17 cellular contexts compared by ENCODE assay signal in the genomic region with DNA sequence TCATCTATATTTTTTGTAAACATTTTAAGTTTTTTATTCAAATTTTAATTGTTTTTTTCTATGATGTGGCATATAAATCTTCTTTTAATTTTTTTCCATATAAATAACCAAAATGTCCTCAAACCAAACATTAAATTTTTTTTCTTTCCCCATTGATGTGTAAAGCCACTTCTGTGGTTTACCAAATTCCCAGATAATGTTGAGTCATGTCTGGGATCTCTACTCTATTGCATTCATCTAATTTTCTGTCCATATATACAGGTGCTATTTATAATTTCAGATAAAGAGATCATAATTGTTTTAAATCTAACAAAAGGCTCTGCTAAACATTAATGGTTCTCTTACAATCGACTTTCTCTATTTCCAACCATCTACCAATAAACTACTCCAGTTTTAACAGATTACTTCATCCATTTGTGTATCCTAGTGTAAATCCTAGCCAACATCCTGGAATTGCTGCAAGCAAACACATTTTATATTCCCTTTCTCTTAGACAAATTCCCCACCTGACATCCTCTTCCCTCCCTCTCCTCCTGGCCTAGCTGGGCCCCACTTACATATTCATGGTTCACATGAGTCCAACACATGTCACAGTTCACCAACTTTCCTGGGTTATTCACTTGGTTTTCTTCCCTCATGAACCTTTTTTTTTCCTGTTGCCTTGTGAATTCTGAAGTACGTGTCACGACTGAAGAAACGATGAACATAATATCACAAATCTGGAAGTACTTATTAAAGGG.
DNase-seq lines count a peak whose midpoint lies in the region; ATAC-seq and TF ChIP-seq lines count a peak whose summit lies in the region.
"Had no signal": no experiment of that assay in that cellular context is flagged by ENCODE, and none has a peak within 500 bp of the region (broad histone marks: within the 10 kb centered on the region; RNA-seq: fewer than 3 reads in every experiment).

No MANE protein-coding gene starts in this region.

- no peak for ATAC-seq in activated T-helper 17 cell treated with anti-CD3 and anti-CD28 coated beads, Interleukin-2, amount 50 U/mL, for 72 hours (replicated peaks)
- no peak for ATAC-seq in HG02970 (IDR thresholded peaks at IDR 0.05; ENCODE audit: low FRiP score, unreplicated experiment)
- ATAC-seq: activated CD8-positive, alpha-beta T cell treated with anti-CD3 and anti-CD28 coated beads, Interleukin-2, amount 10 ng/mL, durations not matched to agents 7 days and 5 days; HepG2; naive thymus-derived CD8-positive, alpha-beta T cell; right cardiac atrium; Right ventricle myocardium inferior had no signal

- peak; percentile 49 for DNase-seq in ELR (ENCODE audit: low read depth)
- peak; percentile 33 for DNase-seq in NCI-H2029 (lab: John Stamatoyannopoulos, UW)
- peak; percentile 67 for DNase-seq in kidney tubule cell (ENCODE audit: low spot score)
- no peak for DNase-seq in NCI-H2107 (lab: John Stamatoyannopoulos, UW)
- no peak for DNase-seq in SW480 (ENCODE audit: low spot score)
- DNase-seq: activated CD8-positive, alpha-beta T cell treated with anti-CD3 and anti-CD28 coated beads, Interleukin-2, amount 10 ng/mL, durations not matched to agents 7 days and 5 days; activated effector memory CD4-positive, alpha-beta T cell treated with Interleukin-2 at 50 U/mL for 16 hours; DMS 273 treated with DMSO at 0.1 percent for 48 hours; naive thymus-derived CD8-positive, alpha-beta T cell; right cardiac atrium; thyroid gland had no signal

- peak overlapping the region in 2 of 5 experiments; percentile 15 to 18 for H3K4me3 Mint-ChIP-seq in brain
- H3K4me3 Mint-ChIP-seq in activated T-helper 17 cell treated with anti-CD3 and anti-CD28 coated beads, Interleukin-2, amount 50 U/mL, for 72 hours, result no peak overlapping the region
- H3K4me3 Mint-ChIP-seq: activated CD8-positive, alpha-beta T cell treated with anti-CD3 and anti-CD28 coated beads, Interleukin-2, amount 10 ng/mL, durations not matched to agents 7 days and 5 days; B cell; naive thymus-derived CD8-positive, alpha-beta T cell had no signal

- no peaks in the 10 kb centered on the region for H3K36me3 Mint-ChIP-seq in brain
- H3K36me3 Mint-ChIP-seq in activated T-helper 17 cell treated with anti-CD3 and anti-CD28 coated beads, Interleukin-2, amount 50 U/mL, for 72 hours (ENCODE audit: low read depth), result no peaks in the 10 kb centered on the region
- H3K36me3 Mint-ChIP-seq: naive thymus-derived CD8-positive, alpha-beta T cell had no signal

- TF ChIP-seq CTCF in brain (conservative IDR thresholded peaks at IDR 0.05), result no peak

- H3K27ac Mint-ChIP-seq in brain, result peak overlapping the region in 3 of 5 experiments; percentile 82 to 88 (median 87)
- no peak overlapping the region for H3K27ac Mint-ChIP-seq in activated T-helper 17 cell treated with anti-CD3 and anti-CD28 coated beads, Interleukin-2, amount 50 U/mL, for 72 hours
- H3K27ac Mint-ChIP-seq: activated CD8-positive, alpha-beta T cell treated with anti-CD3 and anti-CD28 coated beads, Interleukin-2, amount 10 ng/mL, durations not matched to agents 7 days and 5 days; B cell; naive thymus-derived CD8-positive, alpha-beta T cell had no signal

- H3K27me3 Mint-ChIP-seq in brain, result peaks cover 5% of the 10 kb centered on the region
- no peaks in the 10 kb centered on the region for H3K27me3 Mint-ChIP-seq in activated T-helper 17 cell treated with anti-CD3 and anti-CD28 coated beads, Interleukin-2, amount 50 U/mL, for 72 hours
- H3K27me3 Mint-ChIP-seq: B cell; naive thymus-derived CD8-positive, alpha-beta T cell had no signal

- peaks cover 0 to 12% (median 2%) of the 10 kb centered on the region in 5 experiments for H3K9me3 Mint-ChIP-seq in brain
- peaks cover 6% of the 10 kb centered on the region for H3K9me3 Mint-ChIP-seq in activated T-helper 17 cell treated with anti-CD3 and anti-CD28 coated beads, Interleukin-2, amount 50 U/mL, for 72 hours

- H3K4me1 Mint-ChIP-seq in brain, result peaks cover 42% of the 10 kb centered on the region
- H3K4me1 Mint-ChIP-seq in activated T-helper 17 cell treated with anti-CD3 and anti-CD28 coated beads, Interleukin-2, amount 50 U/mL, for 72 hours, result no peaks in the 10 kb centered on the region
- H3K4me1 Mint-ChIP-seq: B cell; naive thymus-derived CD8-positive, alpha-beta T cell had no signal

Comparison
In these comparisons a context has a peak if more than half of its experiments do, and no peak if none do; other contexts are left out.
1. DNase-seq: peak in ELR (single experiment), NCI-H2029 (single experiment) and kidney tubule cell (single experiment); none in NCI-H2107 (single experiment) and SW480 (single experiment).